8 cellular contexts compared by ENCODE assay signal in genomic region chr15:85504739-85505676, GRCh38.
DNase-seq lines count a peak whose midpoint lies in the region; ATAC-seq and TF ChIP-seq lines count a peak whose summit lies in the region.

No MANE protein-coding gene starts in this region.

- H3K4me2 ChIP-seq in OCI-LY1 (ENCODE audit: low read length) = peak overlapping the region; percentile 22; the same call in 1 of the 2 replicates

- no peaks in the 10 kb centered on the region for H3K27me3 ChIP-seq in OCI-LY1 (ENCODE audit: insufficient read depth, low read length)
- H3K27me3 ChIP-seq in gastrocnemius medialis = no peaks in the 10 kb centered on the region

- no peak overlapping the region; the same call in 1 of the 2 replicates for H3K9ac ChIP-seq in OCI-LY1 (ENCODE audit: low read length)

- peak overlapping the region; percentile 38 for H3K27ac ChIP-seq in OCI-LY1 (ENCODE audit: low read depth, low read length, poor library complexity, severe bottlenecking)
- H3K27ac ChIP-seq in gastrocnemius medialis = peak overlapping the region; percentile 27 to 49 (median 29)

- no peak for TF ChIP-seq POLR2A in gastrocnemius medialis (IDR thresholded peaks at IDR 0.05)

- peak overlapping the region; percentile 47 for H3K27ac Mint-ChIP-seq in activated naive CD4-positive, alpha-beta T cell treated with anti-CD3 and anti-CD28 coated beads, Interleukin-2, amount 50 U/mL, for 24 hours

- no peaks in the 10 kb centered on the region for H4K20me1 ChIP-seq in OCI-LY1 (ENCODE audit: insufficient read depth, low read length)

- no peaks in the 10 kb centered on the region for H3K9me3 Mint-ChIP-seq in activated naive CD4-positive, alpha-beta T cell treated with anti-CD3 and anti-CD28 coated beads, Interleukin-2, amount 50 U/mL, for 24 hours

- H3K36me3 Mint-ChIP-seq in activated naive CD4-positive, alpha-beta T cell treated with anti-CD3 and anti-CD28 coated beads, Interleukin-2, amount 50 U/mL, for 24 hours = peaks cover 2% of the 10 kb centered on the region

- H3K27me3 Mint-ChIP-seq in activated naive CD4-positive, alpha-beta T cell treated with anti-CD3 and anti-CD28 coated beads, Interleukin-2, amount 50 U/mL, for 24 hours = no peaks in the 10 kb centered on the region

- TF ChIP-seq CTCF in GM20000 (IDR thresholded peaks at IDR 0.05; ENCODE audit: extremely low read depth, missing control alignments) (peak; percentile 34), OCI-LY1 (IDR thresholded peaks at IDR 0.05; ENCODE audit: low read length) (peak; percentile 85), gastrocnemius medialis (IDR thresholded peaks at IDR 0.05 in 4 of 5, conservative IDR thresholded peaks at IDR 0.05 in 1 of 5) (peak in 3 of 5 experiments; percentile 40 to 58 (median 53))

- H3K36me3 ChIP-seq in OCI-LY1 (ENCODE audit: insufficient read depth, low read length) (no peaks in the 10 kb centered on the region), gastrocnemius medialis (no peaks in the 10 kb centered on the region)

- H3K79me2 ChIP-seq in OCI-LY1 (ENCODE audit: insufficient read depth, low read length) = 0 out of 2 replicates have a peak, but pooled peaks cover 5% of the 10 kb centered on the region

- in situ Hi-C loops in gastrocnemius medialis (cut with MboI; ENCODE audit: low sequenced_read_pairs in 4 of 4) = no loop called here

- H3K4me1 Mint-ChIP-seq in activated naive CD4-positive, alpha-beta T cell treated with anti-CD3 and anti-CD28 coated beads, Interleukin-2, amount 50 U/mL, for 24 hours = peaks cover 66% of the 10 kb centered on the region

- H3K4me1 ChIP-seq in OCI-LY1 (ENCODE audit: insufficient read depth, low read length, severe bottlenecking) = peaks cover 49% of the 10 kb centered on the region
- H3K4me1 ChIP-seq in gastrocnemius medialis = peaks cover 18 to 23% of the 10 kb centered on the region in 2 donors

- no peaks in the 10 kb centered on the region for H3K9me3 ChIP-seq in OCI-LY1 (ENCODE audit: low read length)
- H3K9me3 ChIP-seq in gastrocnemius medialis = no peaks in the 10 kb centered on the region

- H3K4me3 Mint-ChIP-seq in activated naive CD4-positive, alpha-beta T cell treated with anti-CD3 and anti-CD28 coated beads, Interleukin-2, amount 50 U/mL, for 24 hours = no peak overlapping the region

- intact Hi-C loops in left cardiac atrium (cut with DNase I) = loop anchor here in 1 of 2 donors (10.0 kb wide), 1 partner anchor 170 kb away; no protein-coding TSS in a partner anchor
- intact Hi-C loops in gastrocnemius medialis (cut with DNase I; ENCODE audit: low total_unique reads) = loop anchor here (1.0 to 10.0 kb wide), 3 partner anchors 72 to 210 kb away; no protein-coding TSS in a partner anchor

- H3F3A ChIP-seq in OCI-LY1 (ENCODE audit: insufficient read depth, low read length) = no peaks in the 10 kb centered on the region

- ATAC-seq in left cardiac atrium (peak; percentile 52 to 56), gastrocnemius medialis (peak in 1 of 2 donors; percentile 65), GM21737 (IDR thresholded peaks at IDR 0.05; ENCODE audit: unreplicated experiment) (no peak)

- H2AFZ ChIP-seq in OCI-LY1 (ENCODE audit: low read length) = no peak overlapping the region

- DNase-seq in AML-193 (lab: John Stamatoyannopoulos, UW) = peak; percentile 29 to 62
- peak; percentile 25 for DNase-seq in GM20000 (ENCODE audit: low spot score)
- peak; percentile 42 for DNase-seq in left cardiac atrium
- peak; percentile 6 to 20 for DNase-seq in gastrocnemius medialis
- no peak for DNase-seq in GF-D8 (lab: John Stamatoyannopoulos, UW)

- no peak overlapping the region for H3K4me3 ChIP-seq in OCI-LY1 (ENCODE audit: low read depth, low read length, poor library complexity, severe bottlenecking)
- no peak overlapping the region for H3K4me3 ChIP-seq in gastrocnemius medialis

- H3K9me2 ChIP-seq in OCI-LY1 (ENCODE audit: low read depth, low read length) = no peaks in the 10 kb centered on the region

Comparison
In these comparisons a context has a peak if more than half of its experiments do, and no peak if none do; other contexts are left out.
1. CTCF ChIP-seq: peak in every context shown above with its lines; median percentile 85 in OCI-LY1; 53 in gastrocnemius medialis; 34 in GM20000.